In genomic region chr11:33168605-33169240, GRCh38 we compare ENCODE assay signal across 24 cellular contexts.
A peak's percentile ranks its signal among the peaks of the same experiment; 100 is the strongest.
DNase-seq lines count a peak whose midpoint lies in the region; ATAC-seq and TF ChIP-seq lines count a peak whose summit lies in the region.
"Had no signal": no experiment of that assay in that cellular context is flagged by ENCODE, and none has a peak within 500 bp of the region (broad histone marks: within the 10 kb centered on the region; RNA-seq: fewer than 3 reads in every experiment).

No MANE protein-coding gene starts in this region.

- no peaks in the 10 kb centered on the region for H3K27me3 Mint-ChIP-seq in nephron (ENCODE audit: low read depth)
- H3K27me3 Mint-ChIP-seq: activated CD8-positive, alpha-beta memory T cell treated with anti-CD3 and anti-CD28 coated beads, Interleukin-2, amount 10 ng/mL, durations not matched to agents 7 days and 5 days; central memory CD8-positive, alpha-beta T cell had no signal

- no peak overlapping the region for H3K4me3 Mint-ChIP-seq in nephron
- H3K4me3 Mint-ChIP-seq: activated CD8-positive, alpha-beta memory T cell treated with anti-CD3 and anti-CD28 coated beads, Interleukin-2, amount 10 ng/mL, durations not matched to agents 7 days and 5 days; central memory CD8-positive, alpha-beta T cell had no signal

- DNase-seq in COLO829 (ENCODE audit: low spot score) (peak; percentile 73), NCI-H226 (peak; percentile 6), fibroblast of gingiva (ENCODE audit: low read depth) (peak; percentile 23), DMS79 treated with DMSO at 0.1 percent for 48 hours (lab: John Stamatoyannopoulos, UW) (no peak), globus pallidus (ENCODE audit: low spot score) (no peak), CD1c-positive myeloid dendritic cell (ENCODE audit: extremely low spot score) (no peak)
- DNase-seq: activated CD4-positive, alpha-beta T cell treated with anti-CD3 and anti-CD28 coated beads for 1 hour; activated CD8-positive, alpha-beta memory T cell treated with anti-CD3 and anti-CD28 coated beads, Interleukin-2, amount 10 ng/mL, durations not matched to agents 7 days and 5 days; adrenal gland; COR-L47; effector memory CD4-positive, alpha-beta T cell; foreskin keratinocyte; NCI-H1417; NCI-H2171 treated with DMSO at 0.1 percent for 48 hours; NCI-H748 treated with DMSO at 0.1 percent for 48 hours; occipital lobe; sigmoid colon; T-helper 9 cell had no signal

- no peak for ATAC-seq in GM21529 (IDR thresholded peaks at IDR 0.05; ENCODE audit: unreplicated experiment)
- ATAC-seq: activated CD8-positive, alpha-beta memory T cell treated with anti-CD3 and anti-CD28 coated beads, Interleukin-2, amount 10 ng/mL, durations not matched to agents 7 days and 5 days; foreskin keratinocyte; left lobe of liver; SK-N-SH treated with all-trans-retinoic acid at 6 μM for 48 hours had no signal

- H3K27ac Mint-ChIP-seq in nephron, result peak overlapping the region; percentile 67 to 71 (median 70)
- H3K27ac Mint-ChIP-seq: activated CD8-positive, alpha-beta memory T cell treated with anti-CD3 and anti-CD28 coated beads, Interleukin-2, amount 10 ng/mL, durations not matched to agents 7 days and 5 days; activated T-helper 2 cell treated with anti-CD3 and anti-CD28 coated beads, Interferon-gamma antibody, Interleukin-2, Interleukin-4, amounts not matched to agents 10 μg/mL and 5 μg/mL and 100 μg/mL, durations not matched to agents 14 hours and 24 hours and 36 hours had no signal

- H3K36me3 Mint-ChIP-seq in nephron (ENCODE audit: low read depth), result no peaks in the 10 kb centered on the region
- H3K36me3 Mint-ChIP-seq: activated CD8-positive, alpha-beta memory T cell treated with anti-CD3 and anti-CD28 coated beads, Interleukin-2, amount 10 ng/mL, durations not matched to agents 7 days and 5 days had no signal

- peaks cover 21% of the 10 kb centered on the region for H3K4me1 Mint-ChIP-seq in nephron
- H3K4me1 Mint-ChIP-seq: activated CD8-positive, alpha-beta memory T cell treated with anti-CD3 and anti-CD28 coated beads, Interleukin-2, amount 10 ng/mL, durations not matched to agents 7 days and 5 days; central memory CD8-positive, alpha-beta T cell had no signal

- no peak for TF ChIP-seq CTCF in nephron (IDR thresholded peaks at IDR 0.05; ENCODE audit: unreplicated experiment in 3 of 3)

- H3K9me3 Mint-ChIP-seq in nephron, result no peaks in the 10 kb centered on the region
- H3K9me3 Mint-ChIP-seq: activated T-helper 2 cell treated with anti-CD3 and anti-CD28 coated beads, Interferon-gamma antibody, Interleukin-2, Interleukin-4, amounts not matched to agents 10 μg/mL and 5 μg/mL and 100 μg/mL, durations not matched to agents 14 hours and 24 hours and 36 hours; central memory CD8-positive, alpha-beta T cell had no signal

Comparison
In these comparisons a context has a peak if more than half of its experiments do, and no peak if none do; other contexts are left out.
1. DNase-seq: peak in COLO829 (single experiment), NCI-H226 (single experiment) and fibroblast of gingiva (single experiment); none in DMS79 treated with DMSO at 0.1 percent for 48 hours (single experiment), globus pallidus (single experiment) and CD1c-positive myeloid dendritic cell (single experiment).